Comparison of ENCODE assay signal across 1 cellular context in genomic region chr15:84653910-84654688, GRCh38.
TF ChIP-seq lines count a peak whose summit lies in the region.

TSS of gene WDR73 (minus strand) at chr15:84654283. CDS start at chr15:84654274, 9 bp downstream.

TF ChIP-seq in GM12878, 131 proteins besides CTCF, POLR2A, EP300 and RAD21 (continued from another document and continues in another):
- TF ChIP-seq USF2 (IDR thresholded peaks at IDR 0.05; ENCODE audit: borderline replicate concordance, low read depth, low read length), result no peak
- peak; percentile 94 for TF ChIP-seq BMI1 (IDR thresholded peaks at IDR 0.05; ENCODE audit: borderline replicate concordance)
- TF ChIP-seq HCFC1 (IDR thresholded peaks at IDR 0.05; ENCODE audit: low read length), result peak; percentile 49; the same call in 1 of the 2 replicates
- peak; percentile 57 for TF ChIP-seq CREM (IDR thresholded peaks at IDR 0.05; ENCODE audit: low read depth)
- TF ChIP-seq NR2C1 (IDR thresholded peaks at IDR 0.05), result no peak
- TF ChIP-seq CHD2 (IDR thresholded peaks at IDR 0.05; ENCODE audit: borderline replicate concordance, low read depth, low read length), result peak; percentile 100
- peak; percentile 91 for TF ChIP-seq SIN3A (IDR thresholded peaks at IDR 0.05; ENCODE audit: low read depth, low read length)
- TF ChIP-seq EGR1 (IDR thresholded peaks at IDR 0.05; ENCODE audit: borderline replicate concordance in 1 of 2, low read depth in 2 of 2, low read length in 2 of 2), result no peak
- 0 out of 2 replicates have a peak, but pooled peaks have one; percentile 15 for TF ChIP-seq BACH1 (IDR thresholded peaks at IDR 0.05; ENCODE audit: borderline replicate concordance)
- no peak for TF ChIP-seq CBX5 (IDR thresholded peaks at IDR 0.05; ENCODE audit: low read depth)
- TF ChIP-seq E2F8 (IDR thresholded peaks at IDR 0.05; ENCODE audit: low read depth, partially characterized antibody), result no peak
- peak; percentile 70; the same call in 1 of the 2 replicates for TF ChIP-seq ELK1 (IDR thresholded peaks at IDR 0.05; ENCODE audit: low read depth, low read length)
- no peak for TF ChIP-seq ZBTB33 (IDR thresholded peaks at IDR 0.05)
- TF ChIP-seq CHD1 (IDR thresholded peaks at IDR 0.05; ENCODE audit: low read depth, low read length), result no peak
- no peak for TF ChIP-seq PBX3 (IDR thresholded peaks at IDR 0.05; ENCODE audit: insufficient replicate concordance, low read depth, low read length)
- TF ChIP-seq ZNF24 (IDR thresholded peaks at IDR 0.05), result no peak
- no peak for TF ChIP-seq RB1 (IDR thresholded peaks at IDR 0.05; ENCODE audit: borderline replicate concordance)
- no peak for TF ChIP-seq EED (IDR thresholded peaks at IDR 0.05; ENCODE audit: low read depth)
- TF ChIP-seq POLR2AphosphoS2 (IDR thresholded peaks at IDR 0.05; ENCODE audit: low read depth, low read length), result peak; percentile 83; the same call in 1 of the 2 replicates
- no peak for TF ChIP-seq SREBF1 (IDR thresholded peaks at IDR 0.05; ENCODE audit: low read length)
- no peak; the same call in 1 of the 2 replicates for TF ChIP-seq TBL1XR1 (IDR thresholded peaks at IDR 0.05; ENCODE audit: low read depth, low read length)
- no peak for TF ChIP-seq FOS (IDR thresholded peaks at IDR 0.05; ENCODE audit: borderline replicate concordance, extremely low read depth, insufficient read length)
- TF ChIP-seq ZNF592 (IDR thresholded peaks at IDR 0.05), result no peak
- TF ChIP-seq SIX5 (IDR thresholded peaks at IDR 0.05; ENCODE audit: low read depth, low read length, severe bottlenecking), result peak; percentile 20
- TF ChIP-seq DPF2 (IDR thresholded peaks at IDR 0.05), result peak; percentile 38; the same call in 1 of the 2 replicates
- no peak for TF ChIP-seq CUX1 (IDR thresholded peaks at IDR 0.05; ENCODE audit: insufficient replicate concordance, low read depth, low read length)
- peak; percentile 98 for TF ChIP-seq NKRF (conservative IDR thresholded peaks at IDR 0.05)
- TF ChIP-seq FOXM1 (IDR thresholded peaks at IDR 0.05; ENCODE audit: low read depth, low read length), result no peak
- no peak for TF ChIP-seq CEBPB (IDR thresholded peaks at IDR 0.05; ENCODE audit: borderline replicate concordance in 1 of 2, low read depth in 2 of 2, low read length in 2 of 2)
- no peak for TF ChIP-seq ZNF622 (IDR thresholded peaks at IDR 0.05)
- 0 out of 3 replicates have a peak, but pooled peaks have one; percentile 20 for TF ChIP-seq POU2F2 (IDR thresholded peaks at IDR 0.05; ENCODE audit: borderline replicate concordance, low read depth, low read length)
- TF ChIP-seq SMARCA5 (IDR thresholded peaks at IDR 0.05), result 0 out of 2 replicates have a peak, but pooled peaks have one; percentile 21
- peak; percentile 98 for TF ChIP-seq RCOR1 (conservative IDR thresholded peaks at IDR 0.05; ENCODE audit: low read depth, low read length)
- no peak; a peak in 1 of 4 replicates for TF ChIP-seq IKZF2 (IDR thresholded peaks at IDR 0.05)
- no peak for TF ChIP-seq ZNF384 (IDR thresholded peaks at IDR 0.05; ENCODE audit: borderline replicate concordance, low read depth, low read length)
- peak; percentile 89 for TF ChIP-seq KLF5 (IDR thresholded peaks at IDR 0.05; ENCODE audit: partially characterized antibody)
- TF ChIP-seq NFIC (IDR thresholded peaks at IDR 0.05; ENCODE audit: low read depth, low read length), result no peak
- no peak for TF ChIP-seq ZNF217 (IDR thresholded peaks at IDR 0.05)
- TF ChIP-seq NRF1 (conservative IDR thresholded peaks at IDR 0.05; ENCODE audit: low read depth, low read length), result no peak
